ENCODE assay signal across 12 cellular contexts in the genomic region with DNA sequence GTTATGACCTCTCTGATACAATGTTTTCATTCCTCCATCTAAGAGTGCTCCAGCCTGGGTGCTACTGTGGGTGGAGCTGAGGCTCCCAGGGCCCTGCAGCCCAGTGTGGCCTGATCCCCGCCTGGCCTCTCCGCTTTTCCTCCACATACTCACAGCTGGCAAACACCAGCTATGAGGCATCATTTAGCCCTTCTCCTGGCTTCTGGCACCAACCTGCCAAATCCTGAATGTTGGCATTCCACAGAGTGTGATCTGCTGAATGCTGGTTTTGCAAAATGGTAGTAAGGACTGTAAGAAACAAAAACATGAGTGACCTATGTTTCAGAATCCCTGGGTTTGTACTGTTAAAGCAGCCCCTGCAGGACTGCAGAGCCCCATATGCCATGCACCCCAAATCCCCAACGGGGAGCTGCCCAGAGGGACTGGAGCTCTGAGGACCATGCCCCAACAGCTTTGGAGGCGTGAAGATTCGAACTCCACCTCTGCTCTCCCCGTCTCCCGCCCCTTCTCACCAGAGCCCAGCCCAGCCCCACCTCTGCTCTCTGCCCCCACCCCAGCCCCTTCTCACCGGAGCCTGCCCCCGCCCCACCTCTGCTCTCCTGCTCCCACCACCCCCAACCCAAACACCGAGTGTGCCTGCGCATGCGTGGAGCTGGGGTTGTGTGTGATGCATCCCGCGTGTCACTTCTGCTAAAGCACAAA. TPM values are rescaled to one million over a fixed set of nuclear protein-coding genes. Genes with fewer than 3 reads are reported as not detected.
DNase-seq lines count a peak whose midpoint lies in the region; ATAC-seq and TF ChIP-seq lines count a peak whose summit lies in the region.
"Had no signal": no experiment of that assay in that cellular context is flagged by ENCODE, and none has a peak within 500 bp of the region (broad histone marks: within the 10 kb centered on the region; RNA-seq: fewer than 3 reads in every experiment).

No MANE protein-coding gene starts in this region.

- no peak overlapping the region for H3K27ac Mint-ChIP-seq in HFFc6

- H3K9me3 Mint-ChIP-seq in HFFc6, result no peaks in the 10 kb centered on the region

- TF ChIP-seq EP300 in suprapubic skin (IDR thresholded peaks at IDR 0.05) (no peak), gastroesophageal sphincter (IDR thresholded peaks at IDR 0.05) (no peak)

- no peak for TF ChIP-seq CTCF in HFFc6 (IDR thresholded peaks at IDR 0.05)
- no peak for TF ChIP-seq CTCF in suprapubic skin (IDR thresholded peaks at IDR 0.05)
- TF ChIP-seq CTCF in gastroesophageal sphincter (IDR thresholded peaks at IDR 0.05), result no peak

- peaks cover 89% of the 10 kb centered on the region for H3K4me1 ChIP-seq in suprapubic skin
- H3K4me1 ChIP-seq in gastroesophageal sphincter, result peaks cover 0 to 77% (median 33%) of the 10 kb centered on the region in 3 donors

- peaks cover 6% of the 10 kb centered on the region; the same call in 1 of the 2 replicates for H3K36me3 Mint-ChIP-seq in HFFc6 (ENCODE audit: low read depth)

- no peak for ATAC-seq in gastroesophageal sphincter

- no peaks in the 10 kb centered on the region for H3K27me3 ChIP-seq in suprapubic skin
- no peaks in the 10 kb centered on the region for H3K27me3 ChIP-seq in gastroesophageal sphincter
- H3K27me3 ChIP-seq: esophagus squamous epithelium had no signal

- H3K9me3 ChIP-seq in suprapubic skin (no peaks in the 10 kb centered on the region), gastroesophageal sphincter (no peaks in the 10 kb centered on the region)
- H3K9me3 ChIP-seq: Caco-2, esophagus squamous epithelium had no signal

- H3K27ac ChIP-seq in suprapubic skin (peak overlapping the region; percentile 63), gastroesophageal sphincter (no peak overlapping the region)

- H3K4me3 ChIP-seq in suprapubic skin (no peak overlapping the region), gastroesophageal sphincter (no peak overlapping the region)
- H3K4me3 ChIP-seq: esophagus squamous epithelium had no signal

- H3K4me1 Mint-ChIP-seq in HFFc6 (ENCODE audit: low read depth), result peaks cover 25% of the 10 kb centered on the region

- DNase-seq in HFFc6 (peak; percentile 33), astrocyte of the hippocampus (ENCODE audit: low read depth, low spot score) (peak; percentile 58), kidney tubule cell (ENCODE audit: low spot score) (peak; percentile 14), suprapubic skin (ENCODE audit: low spot score in 2 of 2) (peak; percentile 61 to 76), C1 segment of cervical spinal cord (lab: John Stamatoyannopoulos, UW) (no peak), DMS 273 (lab: John Stamatoyannopoulos, UW; ENCODE audit: unreplicated experiment) (no peak)
- DNase-seq: Caco-2; central memory CD4-positive, alpha-beta T cell; esophagus squamous epithelium; NCI-H2029; NK-92 treated with Interleukin-12 subunit alpha and Interleukin-12 subunit beta, amount 100 ng/mL, for 24 hours had no signal

- peaks cover 8% of the 10 kb centered on the region for H3K36me3 ChIP-seq in suprapubic skin
- H3K36me3 ChIP-seq in gastroesophageal sphincter, result peaks cover 0 to 47% of the 10 kb centered on the region in 2 donors

- WGBS in suprapubic skin, result 74% methylated on average over 14 of the region's 14 CpGs
- 83 to 93% methylated on average over 2 of the region's 14 CpGs for WGBS in gastroesophageal sphincter (ENCODE audit: low coverage in 1 of 2), 2 donors

- H3K27me3 Mint-ChIP-seq in HFFc6 (ENCODE audit: insufficient read depth), result no peaks in the 10 kb centered on the region; the same call in 1 of the 2 replicates

- no peak overlapping the region for H3K4me3 Mint-ChIP-seq in HFFc6

- TF ChIP-seq POLR2A in suprapubic skin (IDR thresholded peaks at IDR 0.05), result no peak
- TF ChIP-seq POLR2A in gastroesophageal sphincter (IDR thresholded peaks at IDR 0.05), result no peak

RNA-seq across cellular contexts. Expression of a gene that starts 4.2 kb away (rescaled TPM):
- 10 to 100 TPM; 26.6 to 41.2 (median 29.9) TPM for total RNA-seq in HFFc6 (2021; fragmentation: NEBNext Ultra II Directional; extraction: Animal tissue kit (Norgen Biotek cat#: 25700))
- total RNA-seq in suprapubic skin (10 to 100 TPM; 53.4 to 84.7 (median 79.3) TPM), gastroesophageal sphincter (10 to 100 TPM; 32.2 to 42.6 (median 35.6) TPM)

RNA-seq across cellular contexts. Expression of a gene that starts 17.2 kb away (rescaled TPM):
- total RNA-seq in HFFc6 (2021; fragmentation: NEBNext Ultra II Directional; extraction: Animal tissue kit (Norgen Biotek cat#: 25700)), result 10 to 100 TPM; 20.7 to 25.6 (median 21.6) TPM
- total RNA-seq in suprapubic skin (10 to 100 TPM; 25.0 to 45.7 (median 41.5) TPM), gastroesophageal sphincter (10 to 100 TPM in 3 of 4 donors, 1 to 10 TPM in 1; 3.2 to 23.8 (median 12.4) TPM)

RNA-seq across cellular contexts. Expression of a gene that starts 41.2 kb away (rescaled TPM):
- total RNA-seq in HFFc6 (2021; fragmentation: NEBNext Ultra II Directional; extraction: Animal tissue kit (Norgen Biotek cat#: 25700)), result 100 to 1,000 TPM; 168 to 187 (median 174) TPM
- total RNA-seq in suprapubic skin, result 10 to 100 TPM; 20.6 to 35.0 (median 24.6) TPM
- total RNA-seq in gastroesophageal sphincter, result 10 to 100 TPM; 20.4 to 55.3 (median 39.6) TPM

Comparison
In these comparisons a context has a peak if more than half of its experiments do, and no peak if none do; other contexts are left out.
1. DNase-seq: peak in HFFc6 (single experiment), astrocyte of the hippocampus (single experiment), kidney tubule cell (single experiment) and suprapubic skin (2 of 2); none in C1 segment of cervical spinal cord (0 of 14) and DMS 273 (single experiment).